In the genomic region with DNA sequence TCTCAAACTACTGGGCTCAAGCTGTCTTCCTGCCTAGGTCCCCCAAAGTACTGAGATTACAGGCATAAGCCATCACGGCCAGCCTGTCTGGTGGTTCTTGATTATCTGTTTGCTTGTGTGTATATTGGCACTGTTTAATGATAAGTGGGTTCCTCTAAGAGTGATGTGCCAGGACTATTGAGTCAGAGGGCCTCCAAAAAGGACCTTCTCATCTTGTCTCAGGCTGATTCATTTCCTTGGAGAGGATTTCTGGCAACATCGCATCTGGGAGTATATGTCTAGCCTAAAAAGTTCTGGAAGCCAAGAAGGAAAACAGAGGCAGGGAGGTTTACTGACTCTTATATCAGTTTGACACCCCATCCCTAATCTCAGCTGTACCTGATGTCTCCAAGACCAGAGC, we compare ENCODE assay signal across 24 cellular contexts. TPM values are rescaled to one million over a fixed set of nuclear protein-coding genes. Genes with fewer than 3 reads are reported as not detected.
A peak's percentile ranks its signal among the peaks of the same experiment; 100 is the strongest.
DNase-seq lines count a peak whose midpoint lies in the region; ATAC-seq, FAIRE-seq and TF ChIP-seq lines count a peak whose summit lies in the region.
"Had no signal": no experiment of that assay in that cellular context is flagged by ENCODE, and none has a peak within 500 bp of the region (broad histone marks: within the 10 kb centered on the region; RNA-seq: fewer than 3 reads in every experiment).

No MANE protein-coding gene starts in this region.

- H3K79me2 ChIP-seq in fibroblast of lung (ENCODE audit: control insufficient read depth, insufficient read depth, low read length), result no peaks in the 10 kb centered on the region

- TF ChIP-seq POLR2A in gastroesophageal sphincter (IDR thresholded peaks at IDR 0.05), result no peak

- H2AFZ ChIP-seq in fibroblast of lung (ENCODE audit: low read length), result peak overlapping the region; percentile 33

- H3K27ac Mint-ChIP-seq in activated CD4-positive, alpha-beta memory T cell treated with anti-CD3 and anti-CD28 coated beads, Interleukin-2, amount 10 ng/mL, durations not matched to agents 7 days and 5 days, result no peak overlapping the region
- H3K27ac Mint-ChIP-seq: T-helper 1 cell treated with Interleukin-12 subunit alpha and Interleukin-12 subunit beta and Interleukin-4 antibody, amounts not matched to agents 30 μg/mL and 1 μg/mL, for 36 hours had no signal

- H3K4me1 Mint-ChIP-seq in activated CD4-positive, alpha-beta memory T cell treated with anti-CD3 and anti-CD28 coated beads, Interleukin-2, amount 10 ng/mL, durations not matched to agents 7 days and 5 days, result peaks cover 18% of the 10 kb centered on the region

- no peak for TF ChIP-seq EP300 in gastroesophageal sphincter (IDR thresholded peaks at IDR 0.05)

- H3K9ac ChIP-seq in fibroblast of lung (ENCODE audit: insufficient read depth, low read length), result no peak overlapping the region

- no peak overlapping the region for H3K27ac ChIP-seq in fibroblast of lung (ENCODE audit: insufficient read depth, low read length)
- no peak overlapping the region for H3K27ac ChIP-seq in gastroesophageal sphincter
- H3K27ac ChIP-seq: body of pancreas, dorsolateral prefrontal cortex, esophagus muscularis mucosa had no signal

- no peaks in the 10 kb centered on the region for H3K27me3 ChIP-seq in fibroblast of lung (ENCODE audit: control insufficient read depth, insufficient read depth, low read length)
- H3K27me3 ChIP-seq in gastroesophageal sphincter, result no peaks in the 10 kb centered on the region
- H3K27me3 ChIP-seq: body of pancreas, dorsolateral prefrontal cortex, esophagus muscularis mucosa had no signal

- H4K20me1 ChIP-seq in fibroblast of lung (ENCODE audit: control insufficient read depth, extremely low read depth, insufficient read depth, low read length), result no peaks in the 10 kb centered on the region

- intact Hi-C loops in left cardiac atrium (cut with DNase I), result no loop called here
- intact Hi-C loops in Right ventricle myocardium superior (cut with DNase I), result no loop called here

- peaks cover 7% of the 10 kb centered on the region for H3K27me3 Mint-ChIP-seq in activated CD4-positive, alpha-beta memory T cell treated with anti-CD3 and anti-CD28 coated beads, Interleukin-2, amount 10 ng/mL, durations not matched to agents 7 days and 5 days

- no peak for DNase-seq in left cardiac atrium
- no peak for DNase-seq in Right ventricle myocardium superior
- DNase-seq in RPMI7951 (ENCODE audit: low read depth), result peak; percentile 32
- peak; percentile 40 to 91 for DNase-seq in fibroblast of lung (ENCODE audit: low read depth in 2 of 2)
- DNase-seq in urothelium cell line (ENCODE audit: low spot score), result no peak
- no peak for DNase-seq in H4 (ENCODE audit: low spot score)
- no peak for DNase-seq in activated CD4-positive, alpha-beta memory T cell treated with anti-CD3 and anti-CD28 coated beads, Interleukin-2, amount 10 ng/mL, durations not matched to agents 7 days and 5 days
- DNase-seq: ACHN; activated CD4-positive, alpha-beta T cell treated with anti-CD3 and anti-CD28 coated beads for 1 hour; activated CD8-positive, alpha-beta memory T cell treated with anti-CD3 and anti-CD28 coated beads, Interleukin-2, amount 50 U/mL, for 48 hours; body of pancreas; CD8-positive, alpha-beta memory T cell; dorsolateral prefrontal cortex; MM.1S; NCI-H187; occipital lobe; stimulated activated CD4-positive, alpha-beta T cell treated with anti-CD3 and anti-CD28 coated beads, Interleukin-4, amount 100 ng/mL, for 1 hour; substantia nigra had no signal

- POLR2A ChIA-PET in activated CD4-positive, alpha-beta memory T cell treated with anti-CD3 and anti-CD28 coated beads, Interleukin-2, amount 10 ng/mL, durations not matched to agents 7 days and 5 days (lab: Charles Lee), result interaction anchor here (0.7 to 1.2 kb wide), 2 partner anchors 26 to 33 kb away, joined by 3 read pairs; no protein-coding TSS in a partner anchor

- H3K4me3 ChIP-seq in fibroblast of lung (replicated peaks in 1 of 4; ENCODE audit: control extremely low read depth in 1 of 4, insufficient read depth in 1 of 4, low read depth in 3 of 4, low read length in 4 of 4) (no peak overlapping the region), gastroesophageal sphincter (no peak overlapping the region)
- H3K4me3 ChIP-seq: body of pancreas, dorsolateral prefrontal cortex, esophagus muscularis mucosa had no signal

- H3K9me3 ChIP-seq in fibroblast of lung (ENCODE audit: control insufficient read depth, insufficient read depth, low read depth, low read length) (no peaks in the 10 kb centered on the region), gastroesophageal sphincter (no peaks in the 10 kb centered on the region)
- H3K9me3 ChIP-seq: body of pancreas, esophagus muscularis mucosa had no signal

- CTCF ChIA-PET in activated CD4-positive, alpha-beta memory T cell treated with anti-CD3 and anti-CD28 coated beads, Interleukin-2, amount 10 ng/mL, durations not matched to agents 7 days and 5 days (lab: Charles Lee), result no interaction called here

- H3K36me3 ChIP-seq in fibroblast of lung (ENCODE audit: control insufficient read depth, insufficient read depth, low read length) (no peaks in the 10 kb centered on the region), gastroesophageal sphincter (no peaks in the 10 kb centered on the region)
- H3K36me3 ChIP-seq: esophagus muscularis mucosa had no signal

- TF ChIP-seq CTCF in fibroblast of lung (conservative IDR thresholded peaks at IDR 0.05 in 1 of 2, IDR thresholded peaks at IDR 0.05 in 1 of 2; ENCODE audit: low read depth in 1 of 2, low read length in 2 of 2), result no peak
- no peak for TF ChIP-seq CTCF in gastroesophageal sphincter (IDR thresholded peaks at IDR 0.05)

- no peaks in the 10 kb centered on the region for H3K9me3 Mint-ChIP-seq in activated CD4-positive, alpha-beta memory T cell treated with anti-CD3 and anti-CD28 coated beads, Interleukin-2, amount 10 ng/mL, durations not matched to agents 7 days and 5 days
- H3K9me3 Mint-ChIP-seq: CD8-positive, alpha-beta memory T cell; T-helper 1 cell treated with Interleukin-12 subunit alpha and Interleukin-12 subunit beta and Interleukin-4 antibody, amounts not matched to agents 30 μg/mL and 1 μg/mL, for 36 hours had no signal

- H3K4me2 ChIP-seq in fibroblast of lung (ENCODE audit: extremely low read depth, insufficient read depth, low read length), result peak overlapping the region; percentile 51

- H3K4me1 ChIP-seq in fibroblast of lung (ENCODE audit: control insufficient read depth, extremely low read depth, insufficient read depth, low read length) (peaks cover 3% of the 10 kb centered on the region), gastroesophageal sphincter (no peaks in the 10 kb centered on the region)
- H3K4me1 ChIP-seq: body of pancreas had no signal

- FAIRE-seq in urothelium cell line (lab: Jason Lieb, UNC), result peak; percentile 17
- FAIRE-seq: HTR-8/SVneo had no signal

- ATAC-seq in left cardiac atrium (peak; percentile 19 to 95), Right ventricle myocardium superior (ENCODE audit: poor library complexity) (no peak), gastroesophageal sphincter (no peak)
- ATAC-seq: body of pancreas, Right ventricle myocardium inferior, sciatic nerve had no signal

- no peaks in the 10 kb centered on the region for H3K36me3 Mint-ChIP-seq in activated CD4-positive, alpha-beta memory T cell treated with anti-CD3 and anti-CD28 coated beads, Interleukin-2, amount 10 ng/mL, durations not matched to agents 7 days and 5 days (ENCODE audit: low read depth)

- 71% methylated on average over 1 of the region's 2 CpGs; no CpG with 5 or more reads in 1 of the 2 donors for WGBS in gastroesophageal sphincter (ENCODE audit: low coverage in 1 of 2), 2 donors

- H3K4me3 Mint-ChIP-seq in activated CD4-positive, alpha-beta memory T cell treated with anti-CD3 and anti-CD28 coated beads, Interleukin-2, amount 10 ng/mL, durations not matched to agents 7 days and 5 days, result no peak overlapping the region
- H3K4me3 Mint-ChIP-seq: T-helper 1 cell treated with Interleukin-12 subunit alpha and Interleukin-12 subunit beta and Interleukin-4 antibody, amounts not matched to agents 30 μg/mL and 1 μg/mL, for 36 hours had no signal

RNA-seq across cellular contexts. Expression of a gene that starts 27.1 kb away (rescaled TPM):
- 10 to 100 TPM; 27.3 to 37.4 TPM for total RNA-seq in left cardiac atrium
- total RNA-seq in Right ventricle myocardium superior, result 44.0 TPM
- total RNA-seq in RPMI7951 (2014; rRNA removed; shearing (Covaris generic)), result 17.6 and 22.3 TPM in 2 replicates
- 30.8 and 46.6 TPM in 2 replicates for total RNA-seq in fibroblast of lung
- polyA plus RNA-seq in fibroblast of lung, result 10.1 and 16.6 TPM in 2 replicates
- 9.0 and 15.6 TPM in 2 replicates for polyA plus RNA-seq in fibroblast of lung (2012)
- polyA minus RNA-seq in fibroblast of lung (ENCODE audit: low replicate concordance), result 1.6 and 3.5 TPM in 2 replicates
- 15.8 and 17.3 TPM in 2 replicates for total RNA-seq in H4 (2014; rRNA removed; shearing (Covaris generic))
- 10 to 100 TPM; 38.5 to 99.0 (median 50.8) TPM for total RNA-seq in gastroesophageal sphincter
- 10 to 100 TPM; 32.4 to 41.7 TPM for total RNA-seq in activated CD4-positive, alpha-beta memory T cell treated with anti-CD3 and anti-CD28 coated beads, Interleukin-2, amount 10 ng/mL, durations not matched to agents 7 days and 5 days

RNA-seq across cellular contexts. Expression of a gene that starts 33.1 kb away (rescaled TPM):
- total RNA-seq in left cardiac atrium, result 1 to 10 TPM; 5.5 to 8.7 TPM
- total RNA-seq in Right ventricle myocardium superior, result 9.6 TPM
- 12.8 and 15.9 TPM in 2 replicates for total RNA-seq in RPMI7951 (2014; rRNA removed; shearing (Covaris generic))
- 9.8 and 10.9 TPM in 2 replicates for total RNA-seq in fibroblast of lung
- polyA plus RNA-seq in fibroblast of lung, result 8.8 and 10.9 TPM in 2 replicates
- polyA plus RNA-seq in fibroblast of lung (2012), result 6.9 and 7.4 TPM in 2 replicates
- 0.30 and 0.39 TPM in 2 replicates for polyA minus RNA-seq in fibroblast of lung (ENCODE audit: low replicate concordance)
- 15.4 and 18.5 TPM in 2 replicates for total RNA-seq in H4 (2014; rRNA removed; shearing (Covaris generic))
- total RNA-seq in gastroesophageal sphincter, result 10 to 100 TPM in 1 of 4 donors, 1 to 10 TPM in 3; 4.4 to 12.5 (median 7.1) TPM
- 10 to 100 TPM; 15.4 to 15.6 TPM for total RNA-seq in activated CD4-positive, alpha-beta memory T cell treated with anti-CD3 and anti-CD28 coated beads, Interleukin-2, amount 10 ng/mL, durations not matched to agents 7 days and 5 days

Comparison
In these comparisons a context has a peak if more than half of its experiments do, and no peak if none do; other contexts are left out.
1. ATAC-seq: peak in left cardiac atrium (2 of 2); none in Right ventricle myocardium superior (single experiment) and gastroesophageal sphincter (single experiment).
2. DNase-seq: peak in RPMI7951 (single experiment) and fibroblast of lung (2 of 2); none in left cardiac atrium (single experiment), Right ventricle myocardium superior (single experiment), urothelium cell line (single experiment), H4 (single experiment) and activated CD4-positive, alpha-beta memory T cell treated with anti-CD3 and anti-CD28 coated beads, Interleukin-2, amount 10 ng/mL, durations not matched to agents 7 days and 5 days (single experiment).